In genomic region chr6:33856655-33857054, GRCh38 we compare ENCODE assay signal across 12 cellular contexts. TPM values are rescaled to one million over a fixed set of nuclear protein-coding genes. Genes with fewer than 3 reads are reported as not detected.
DNase-seq lines count a peak whose midpoint lies in the region; TF ChIP-seq lines count a peak whose summit lies in the region.
"Had no signal": no experiment of that assay in that cellular context is flagged by ENCODE, and none has a peak within 500 bp of the region (broad histone marks: within the 10 kb centered on the region; RNA-seq: fewer than 3 reads in every experiment).

No MANE protein-coding gene starts in this region.

- TF ChIP-seq CTCF in glutamatergic neuron (IDR thresholded peaks at IDR 0.05; ENCODE audit: partially characterized antibody, unreplicated experiment) (no peak), uterus (IDR thresholded peaks at IDR 0.05) (no peak)

- H3K27ac Mint-ChIP-seq in glutamatergic neuron (ENCODE audit: unreplicated experiment) = no peak overlapping the region

- peaks cover 1% of the 10 kb centered on the region for H3K9me3 Mint-ChIP-seq in glutamatergic neuron (ENCODE audit: unreplicated experiment)

- no peak overlapping the region for H3K4me3 ChIP-seq in uterus

- TF ChIP-seq POLR2A in uterus (IDR thresholded peaks at IDR 0.05) = no peak

- DNase-seq in CMK (ENCODE audit: low read depth) = peak; percentile 78
- peak; percentile 26 for DNase-seq in NK-92 (lab: John Stamatoyannopoulos, UW; ENCODE audit: unreplicated experiment)
- DNase-seq in activated T-cell treated with anti-CD3 and anti-CD28 coated beads for 48 hours (ENCODE audit: low read depth) = peak; percentile 69
- DNase-seq in stimulated activated CD4-positive, alpha-beta T cell treated with anti-CD3 and anti-CD28 coated beads, Interleukin-12 subunit alpha, Interleukin-12 subunit beta, amount 100 ng/mL, for 48 hours (ENCODE audit: low read depth in 2 of 3, low spot score in 1 of 3) = peak; percentile 51 to 59 (median 56)
- DNase-seq in ecto neural progenitor cell (ENCODE audit: low spot score) = no peak
- DNase-seq in glutamatergic neuron = no peak
- DNase-seq in uterus = no peak
- no peak for DNase-seq in posterior cingulate gyrus
- DNase-seq: NCI-H774 had no signal

- H3K4me3 Mint-ChIP-seq in glutamatergic neuron (ENCODE audit: unreplicated experiment) = no peak overlapping the region

- intact Hi-C loops in uterus (cut with DNase I; ENCODE audit: low total_unique reads) (no loop called here), posterior cingulate gyrus (cut with DNase I) (no loop called here)

- H3K27me3 Mint-ChIP-seq in glutamatergic neuron (ENCODE audit: unreplicated experiment) = peaks cover 5% of the 10 kb centered on the region

- H3K27me3 ChIP-seq in uterus = no peaks in the 10 kb centered on the region

- no peak overlapping the region for H3K27ac ChIP-seq in uterus
- H3K27ac ChIP-seq: C4-2B, parathyroid adenoma had no signal

- no peaks in the 10 kb centered on the region for H3K36me3 Mint-ChIP-seq in glutamatergic neuron (ENCODE audit: unreplicated experiment)

- H3K9me3 ChIP-seq in uterus = no peaks in the 10 kb centered on the region

- H3K36me3 ChIP-seq in uterus = no peaks in the 10 kb centered on the region

- peaks cover 21% of the 10 kb centered on the region for H3K4me1 Mint-ChIP-seq in glutamatergic neuron (ENCODE audit: low read depth, unreplicated experiment)

- peaks cover 0 to 3% of the 10 kb centered on the region in 2 donors for H3K4me1 ChIP-seq in uterus
- H3K4me1 ChIP-seq: parathyroid adenoma had no signal

RNA-seq across cellular contexts. Expression of gene MLN, which starts 52.9 kb away (rescaled TPM):
- total RNA-seq in glutamatergic neuron (ENCODE audit: unreplicated experiment) = not detected
- not detected for total RNA-seq in uterus
- total RNA-seq: endothelial cell of umbilical vein had no signal

Comparison
In these comparisons a context has a peak if more than half of its experiments do, and no peak if none do; other contexts are left out.
1. DNase-seq: peak in CMK (single experiment), NK-92 (single experiment), activated T-cell treated with anti-CD3 and anti-CD28 coated beads for 48 hours (single experiment) and stimulated activated CD4-positive, alpha-beta T cell treated with anti-CD3 and anti-CD28 coated beads, Interleukin-12 subunit alpha, Interleukin-12 subunit beta, amount 100 ng/mL, for 48 hours (3 of 3); none in ecto neural progenitor cell (single experiment), glutamatergic neuron (single experiment), uterus (0 of 2) and posterior cingulate gyrus (0 of 10).